Comparison of ENCODE assay signal across 31 cellular contexts in genomic region chr7:128359336-128359735, GRCh38. TPM values are rescaled to one million over a fixed set of nuclear protein-coding genes. Genes with fewer than 3 reads are reported as not detected.
DNase-seq lines count a peak whose midpoint lies in the region; ATAC-seq, FAIRE-seq and TF ChIP-seq lines count a peak whose summit lies in the region.
"Had no signal": no experiment of that assay in that cellular context is flagged by ENCODE, and none has a peak within 500 bp of the region (broad histone marks: within the 10 kb centered on the region; RNA-seq: fewer than 3 reads in every experiment).

No MANE protein-coding gene starts in this region.

- TF ChIP-seq POLR2A in H1 (IDR thresholded peaks at IDR 0.05; ENCODE audit: control extremely low read depth in 1 of 2, low read depth in 2 of 2, low read length in 2 of 2): no peak

- H3K23ac ChIP-seq in H1 (ENCODE audit: insufficient read length) (no peak overlapping the region), neuronal stem cell (ENCODE audit: low read depth, low read length, poor library complexity) (peak overlapping the region; percentile 25)

- peaks cover 8% of the 10 kb centered on the region; the same call in 1 of the 2 replicates for H3K23me2 ChIP-seq in H1 (ENCODE audit: low read depth, low read length)

- no peak overlapping the region for H2BK5ac ChIP-seq in H1 (ENCODE audit: low read depth, low read length)
- no peak overlapping the region for H2BK5ac ChIP-seq in neuronal stem cell (ENCODE audit: low read length)

- no peaks in the 10 kb centered on the region for H4K20me1 ChIP-seq in H1 (replicated peaks in 1 of 2; ENCODE audit: control insufficient read depth in 1 of 2, insufficient read depth in 2 of 2, low read length in 2 of 2)

- H2BK15ac ChIP-seq in H1 (ENCODE audit: low read length) (0 out of 2 replicates have a peak overlapping the region, but pooled peaks have one; percentile 46), neuronal stem cell (ENCODE audit: low read length) (peak overlapping the region; percentile 53)

- CTCF ChIA-PET in activated naive CD4-positive, alpha-beta T cell treated with anti-CD3 and anti-CD28 coated beads, Interleukin-2, amount 10 ng/mL, durations not matched to agents 7 days and 5 days (lab: Charles Lee): interaction anchor here (1.4 to 1.5 kb wide), 2 partner anchors 22 to 28 kb away, joined by 4 to 5 read pairs; no protein-coding TSS in a partner anchor
- CTCF ChIA-PET in H1 (lab: Charles Lee; ENCODE audit: partially characterized antibody): interaction anchor here (0.7 to 11.5 kb wide), 6 partner anchors 9 to 65 kb away, joined by 3 to 274 read pairs (median 6); no protein-coding TSS in a partner anchor

- no peak overlapping the region for H3K27ac Mint-ChIP-seq in activated naive CD4-positive, alpha-beta T cell treated with anti-CD3 and anti-CD28 coated beads, Interleukin-2, amount 50 U/mL, for 24 hours
- no peak overlapping the region for H3K27ac Mint-ChIP-seq in activated naive CD4-positive, alpha-beta T cell treated with anti-CD3 and anti-CD28 coated beads, Interleukin-2, amount 10 ng/mL, durations not matched to agents 7 days and 5 days
- H3K27ac Mint-ChIP-seq in endodermal cell: no peak overlapping the region
- H3K27ac Mint-ChIP-seq: CD8-positive, alpha-beta memory T cell had no signal

- H4K91ac ChIP-seq in H1 (replicated peaks; ENCODE audit: insufficient read length, low read length) (no peak overlapping the region), neuronal stem cell (ENCODE audit: low read depth, low read length, poor library complexity) (no peak overlapping the region)

- no peak overlapping the region for H2BK12ac ChIP-seq in H1 (ENCODE audit: low read depth, low read length)
- peak overlapping the region; percentile 53 for H2BK12ac ChIP-seq in neuronal stem cell (ENCODE audit: low read length)

- H3K4me1 ChIP-seq in H1 (replicated peaks in 1 of 4; ENCODE audit: control insufficient read depth in 3 of 4, insufficient read depth in 4 of 4, low read length in 3 of 4) (peaks cover 0 to 14% (median 7%) of the 10 kb centered on the region in 4 experiments; a peak in 5 of 7 replicates), neuronal stem cell (ENCODE audit: control insufficient read depth in 2 of 2, insufficient read depth in 1 of 2, low read depth in 1 of 2, low read length in 2 of 2) (peaks cover 8 to 16% of the 10 kb centered on the region in 2 donors), endodermal cell (ENCODE audit: control insufficient read depth, insufficient read depth, low read length) (no peaks in the 10 kb centered on the region)

- H3K79me1 ChIP-seq in H1 (ENCODE audit: low read depth, low read length) (no peaks in the 10 kb centered on the region), neuronal stem cell (ENCODE audit: low read depth, low read length) (peaks cover 1% of the 10 kb centered on the region)

- WGBS in H1 (ENCODE audit: extremely low coverage in 1 of 2, insufficient coverage in 1 of 2, insufficient read length in 1 of 2, insufficient replicate concordance in 2 of 2, low coverage in 1 of 2, low lambda C conversion rate in 2 of 2, missing lambda C conversion rate in 1 of 2), 2 experiments: 91% methylated on average over 12 of the region's 12 CpGs; no CpG with 5 or more reads in 1 of the 2 experiments
- no CpG with 5 or more reads among the region's 12 CpGs for WGBS in neuronal stem cell (ENCODE audit: extremely low coverage in 2 of 2, insufficient read length in 2 of 2, insufficient replicate concordance in 1 of 2), 2 donors
- WGBS in endodermal cell (ENCODE audit: insufficient coverage in 1 of 2, insufficient read length in 1 of 2), 2 experiments: 92 to 96% methylated on average over 6 to 12 of the region's 12 CpGs

- no peaks in the 10 kb centered on the region for H3K79me2 ChIP-seq in H1 (ENCODE audit: control insufficient read depth in 1 of 2, insufficient read depth in 2 of 2, low read length in 2 of 2)

- H3K4me3 ChIP-seq in H7 (ENCODE audit: insufficient read depth, low read depth, low read length) (no peak overlapping the region), H1 (ENCODE audit: extremely low read depth in 1 of 4, insufficient read depth in 2 of 4, low read depth in 3 of 4, low read length in 4 of 4) (no peak overlapping the region), neuronal stem cell (ENCODE audit: low read length in 2 of 2) (no peak overlapping the region), endodermal cell (ENCODE audit: low read length) (no peak overlapping the region)
- H3K4me3 ChIP-seq: MG63 had no signal

- no peak overlapping the region for H3K9ac ChIP-seq in H1 (replicated peaks in 1 of 4; ENCODE audit: extremely low read depth in 1 of 4, low read depth in 3 of 4, low read length in 3 of 4)
- no peak overlapping the region for H3K9ac ChIP-seq in neuronal stem cell (ENCODE audit: low read depth, low read length, poor library complexity)
- H3K9ac ChIP-seq in endodermal cell (ENCODE audit: extremely low read depth, low read length, poor library complexity, severe bottlenecking): no peak overlapping the region
- H3K9ac ChIP-seq: SK-N-SH had no signal

- TF ChIP-seq RAD21 in H1 (IDR thresholded peaks at IDR 0.05 in 1 of 2, conservative IDR thresholded peaks at IDR 0.05 in 1 of 2; ENCODE audit: low read depth in 2 of 2, low read length in 2 of 2): no peak

- H3K56ac ChIP-seq in H1 (replicated peaks; ENCODE audit: insufficient read length, low read depth, low read length): no peak overlapping the region

- no peak for TF ChIP-seq CTCF in H1 (IDR thresholded peaks at IDR 0.05; ENCODE audit: control extremely low read depth in 1 of 3, insufficient read depth in 1 of 3, low read depth in 1 of 3, low read length in 3 of 3)
- no peak for TF ChIP-seq CTCF in endodermal cell (conservative IDR thresholded peaks at IDR 0.05)

- no peaks in the 10 kb centered on the region for H3K36me3 ChIP-seq in H7 (replicated peaks; ENCODE audit: control insufficient read depth, insufficient read depth, low read length)
- peaks cover 0 to 9% (median 0%) of the 10 kb centered on the region in 4 experiments; a peak in 1 of 8 replicates for H3K36me3 ChIP-seq in H1 (ENCODE audit: control insufficient read depth in 2 of 4, insufficient read depth in 4 of 4, low read length in 3 of 4)
- H3K36me3 ChIP-seq in neuronal stem cell (replicated peaks in 1 of 2; ENCODE audit: control insufficient read depth in 2 of 2, insufficient read depth in 2 of 2, low read length in 2 of 2): no peaks in the 10 kb centered on the region
- H3K36me3 ChIP-seq in endodermal cell (ENCODE audit: control insufficient read depth, insufficient read depth, low read length): no peaks in the 10 kb centered on the region
- H3K36me3 ChIP-seq: MG63 had no signal

- no peak overlapping the region for H4K8ac ChIP-seq in H1 (ENCODE audit: extremely low read depth, insufficient read depth, low read length)
- H4K8ac ChIP-seq in neuronal stem cell (ENCODE audit: low read depth, low read length): no peak overlapping the region

- no peak overlapping the region for H4K5ac ChIP-seq in H1 (ENCODE audit: insufficient read length, low read depth, low read length)

- TF ChIP-seq EP300 in H1 (IDR thresholded peaks at IDR 0.05; ENCODE audit: borderline replicate concordance in 1 of 2, low read depth in 2 of 2, low read length in 2 of 2): no peak

- DNase-seq in activated naive CD4-positive, alpha-beta T cell treated with anti-CD3 and anti-CD28 coated beads, Interleukin-2, amount 10 ng/mL, durations not matched to agents 7 days and 5 days: no peak
- DNase-seq in H7 (peak; percentile 51), H1 (ENCODE audit: low read depth in 1 of 2, low spot score in 2 of 2) (no peak), neuronal stem cell (ENCODE audit: low spot score) (no peak), endodermal cell (no peak), retina (no peak)
- DNase-seq: 8988T; ACHN; CD8-positive, alpha-beta memory T cell; DMS 273 treated with DMSO at 0.1 percent for 48 hours; DMS79; EL; GDM1; IMR-90; KG1; MG63; NCI-H1105 treated with DMSO at 0.1 percent for 48 hours; NCI-H146; NCI-H1930; NCI-H2107; NCI-H446; NCI-H524 treated with DMSO at 0.1 percent for 48 hours; NCI-H774 had no signal

- no peak overlapping the region for H3K14ac ChIP-seq in H1 (ENCODE audit: insufficient read length)
- H3K14ac ChIP-seq in neuronal stem cell (ENCODE audit: low read length): peak overlapping the region; percentile 59

- FAIRE-seq in H1 (lab: Jason Lieb, UNC): no peak
- FAIRE-seq: GM12891, GM19239, HTR-8/SVneo, RCC 7860 had no signal

- no peak overlapping the region for H2BK20ac ChIP-seq in H1 (ENCODE audit: low read length)

- no peak overlapping the region for H2AK5ac ChIP-seq in H1 (ENCODE audit: low read depth, low read length)
- H2AK5ac ChIP-seq in neuronal stem cell (ENCODE audit: low read depth, low read length): peak overlapping the region; percentile 43

- H2BK120ac ChIP-seq in H1 (replicated peaks; ENCODE audit: low read depth, low read length): no peak overlapping the region
- H2BK120ac ChIP-seq in neuronal stem cell (ENCODE audit: low read depth, low read length): no peak overlapping the region

- peaks cover 14% of the 10 kb centered on the region for H3K27me3 Mint-ChIP-seq in activated naive CD4-positive, alpha-beta T cell treated with anti-CD3 and anti-CD28 coated beads, Interleukin-2, amount 50 U/mL, for 24 hours
- H3K27me3 Mint-ChIP-seq in activated naive CD4-positive, alpha-beta T cell treated with anti-CD3 and anti-CD28 coated beads, Interleukin-2, amount 10 ng/mL, durations not matched to agents 7 days and 5 days: peaks cover 92% of the 10 kb centered on the region
- H3K27me3 Mint-ChIP-seq in endodermal cell (ENCODE audit: insufficient read depth): peaks cover 94% of the 10 kb centered on the region

- H3K18ac ChIP-seq in H1 (ENCODE audit: extremely low read depth, low read length): no peak overlapping the region
- H3K18ac ChIP-seq in neuronal stem cell (ENCODE audit: low read length): peak overlapping the region; percentile 54

- H3K9me3 ChIP-seq in H1 (ENCODE audit: insufficient read depth in 2 of 2, low read depth in 1 of 2, low read length in 1 of 2): no peaks in the 10 kb centered on the region
- H3K9me3 ChIP-seq in neuronal stem cell (replicated peaks in 1 of 2; ENCODE audit: control insufficient read depth in 2 of 2, insufficient read depth in 1 of 2, low read depth in 1 of 2, low read length in 2 of 2): no peaks in the 10 kb centered on the region
- no peaks in the 10 kb centered on the region for H3K9me3 ChIP-seq in endodermal cell (ENCODE audit: control insufficient read depth, low read length)
- H3K9me3 ChIP-seq: MG63, SK-N-SH had no signal

- ATAC-seq in GM19023 (IDR thresholded peaks at IDR 0.05; ENCODE audit: unreplicated experiment): no peak

- POLR2A ChIA-PET in H1 (lab: Charles Lee; ENCODE audit: partially characterized antibody): interaction anchor here (1.9 kb wide), 1 partner anchor 16 kb away, joined by 7 read pairs; the partner anchor contains the start of gene RBM28

- no peaks in the 10 kb centered on the region for H3K36me3 Mint-ChIP-seq in activated naive CD4-positive, alpha-beta T cell treated with anti-CD3 and anti-CD28 coated beads, Interleukin-2, amount 50 U/mL, for 24 hours
- no peaks in the 10 kb centered on the region for H3K36me3 Mint-ChIP-seq in activated naive CD4-positive, alpha-beta T cell treated with anti-CD3 and anti-CD28 coated beads, Interleukin-2, amount 10 ng/mL, durations not matched to agents 7 days and 5 days
- no peaks in the 10 kb centered on the region for H3K36me3 Mint-ChIP-seq in endodermal cell (ENCODE audit: low read depth)
- H3K36me3 Mint-ChIP-seq: CD8-positive, alpha-beta memory T cell had no signal

- peak overlapping the region; percentile 44 for H3K4me3 Mint-ChIP-seq in activated naive CD4-positive, alpha-beta T cell treated with anti-CD3 and anti-CD28 coated beads, Interleukin-2, amount 50 U/mL, for 24 hours
- H3K4me3 Mint-ChIP-seq in activated naive CD4-positive, alpha-beta T cell treated with anti-CD3 and anti-CD28 coated beads, Interleukin-2, amount 10 ng/mL, durations not matched to agents 7 days and 5 days: no peak overlapping the region
- H3K4me3 Mint-ChIP-seq in endodermal cell: no peak overlapping the region

- no peak overlapping the region for H2AFZ ChIP-seq in H1 (ENCODE audit: low read length)
- H2AFZ ChIP-seq in neuronal stem cell (ENCODE audit: low read length): no peak overlapping the region

- H3K27ac ChIP-seq in H1 (ENCODE audit: low read depth, low read length): no peak overlapping the region
- no peak overlapping the region for H3K27ac ChIP-seq in neuronal stem cell (replicated peaks; ENCODE audit: low read length)
- H3K27ac ChIP-seq in endodermal cell (ENCODE audit: low read depth, low read length): no peak overlapping the region
- H3K27ac ChIP-seq: C4-2B had no signal

- H3K4ac ChIP-seq in H1 (replicated peaks; ENCODE audit: insufficient read length, low read depth, low read length) (no peak overlapping the region), neuronal stem cell (ENCODE audit: low read length) (no peak overlapping the region)

- H3K27me3 ChIP-seq in H7 (ENCODE audit: control insufficient read depth, insufficient read depth, low read length): peaks cover 72% of the 10 kb centered on the region
- peaks cover 26 to 68% (median 51%) of the 10 kb centered on the region in 4 experiments for H3K27me3 ChIP-seq in H1 (replicated peaks in 1 of 4; ENCODE audit: control insufficient read depth in 3 of 4, extremely low read depth in 1 of 4, insufficient read depth in 3 of 4, low read length in 3 of 4)
- peaks cover 5 to 86% (median 44%) of the 10 kb centered on the region in 3 experiments for H3K27me3 ChIP-seq in neuronal stem cell (ENCODE audit: control insufficient read depth in 3 of 3, insufficient read depth in 3 of 3, low read depth in 1 of 3, low read length in 3 of 3)
- peaks cover 91% of the 10 kb centered on the region for H3K27me3 ChIP-seq in endodermal cell (ENCODE audit: control insufficient read depth, insufficient read depth, low read length, poor library complexity, severe bottlenecking)

- no peaks in the 10 kb centered on the region for H3K9me3 Mint-ChIP-seq in activated naive CD4-positive, alpha-beta T cell treated with anti-CD3 and anti-CD28 coated beads, Interleukin-2, amount 50 U/mL, for 24 hours
- H3K9me3 Mint-ChIP-seq in activated naive CD4-positive, alpha-beta T cell treated with anti-CD3 and anti-CD28 coated beads, Interleukin-2, amount 10 ng/mL, durations not matched to agents 7 days and 5 days: no peaks in the 10 kb centered on the region
- H3K9me3 Mint-ChIP-seq in endodermal cell: no peaks in the 10 kb centered on the region
- H3K9me3 Mint-ChIP-seq: CD8-positive, alpha-beta memory T cell had no signal

- peaks cover 23% of the 10 kb centered on the region for H3K4me1 Mint-ChIP-seq in activated naive CD4-positive, alpha-beta T cell treated with anti-CD3 and anti-CD28 coated beads, Interleukin-2, amount 50 U/mL, for 24 hours
- H3K4me1 Mint-ChIP-seq in activated naive CD4-positive, alpha-beta T cell treated with anti-CD3 and anti-CD28 coated beads, Interleukin-2, amount 10 ng/mL, durations not matched to agents 7 days and 5 days: peaks cover 26% of the 10 kb centered on the region
- no peaks in the 10 kb centered on the region for H3K4me1 Mint-ChIP-seq in endodermal cell

- H3K4me2 ChIP-seq in H1 (ENCODE audit: insufficient read depth in 1 of 2, low read depth in 2 of 2, low read length in 2 of 2) (no peak overlapping the region; a peak in 1 of 4 replicates), neuronal stem cell (ENCODE audit: insufficient read depth, low read length, poor library complexity, severe bottlenecking) (no peak overlapping the region)
- H3K4me2 ChIP-seq: SK-N-SH had no signal

RNA-seq across cellular contexts. Expression of gene PRRT4, which starts 2.2 kb away (rescaled TPM):
- 0.14 and 0.67 TPM in 2 replicates for total RNA-seq in H7 (2014; rRNA removed; shearing (Covaris generic))
- total RNA-seq in H1 (2021; fragmentation: NEBNext Ultra II Directional; extraction: Animal tissue kit (Norgen Biotek cat#: 25700)): 0.34 and 0.69 TPM in 2 replicates
- polyA plus RNA-seq in H1 (2011; rRNA removed): 1.0 and 2.4 TPM in 2 replicates
- polyA plus RNA-seq in H1 (2011; cell fraction: cytosol; rRNA removed): 0.85 TPM
- 2.1 TPM for polyA plus RNA-seq in H1 (2011; cell fraction: nucleus; rRNA removed)
- 0.40 to 1.2 TPM (median 0.82 TPM) in 4 replicates for polyA plus RNA-seq in H1 (2012, experiment 1 of 2)
- 0.54 TPM for polyA plus RNA-seq in H1 (2012, experiment 2 of 2)
- 1.1 TPM for polyA plus RNA-seq in H1 (2013, experiment 1 of 2)
- 1.2 TPM for polyA plus RNA-seq in H1 (2013, experiment 2 of 2)
- polyA minus RNA-seq in H1 (2011; rRNA and poly(A)+ RNA removed): 0.47 TPM in 1 of 2 replicates, not detected in the other
- 1.2 TPM for polyA minus RNA-seq in H1 (2011; cell fraction: cytosol; rRNA and poly(A)+ RNA removed)
- 2.0 TPM for polyA minus RNA-seq in H1 (2011; cell fraction: nucleus; rRNA and poly(A)+ RNA removed)
- polyA plus RNA-seq in neuronal stem cell (2013, experiment 1 of 2): 1.2 TPM
- polyA plus RNA-seq in neuronal stem cell (2013, experiment 2 of 2): 1.4 TPM
- under 1 TPM in 1 of 2 donors, not detected in 1; 0.18 TPM for total RNA-seq in endodermal cell
- 0.93 TPM for polyA plus RNA-seq in endodermal cell (2013, experiment 1 of 2)
- 0.79 TPM for polyA plus RNA-seq in endodermal cell (2013, experiment 2 of 2)
- total RNA-seq: IMR-90 had no signal
- polyA plus RNA-seq: IMR-90 had no signal

RNA-seq across cellular contexts. Expression of gene RBM28, which starts 15.6 kb away (rescaled TPM):
- 24.2 and 29.4 TPM in 2 replicates for total RNA-seq in H7 (2014; rRNA removed; shearing (Covaris generic))
- total RNA-seq in H1 (2021; fragmentation: NEBNext Ultra II Directional; extraction: Animal tissue kit (Norgen Biotek cat#: 25700)): 65.3 and 68.0 TPM in 2 replicates
- 9.6 and 12.8 TPM in 2 replicates for polyA plus RNA-seq in H1 (2011; rRNA removed)
- polyA plus RNA-seq in H1 (2011; cell fraction: cytosol; rRNA removed): 22.5 TPM
- polyA plus RNA-seq in H1 (2011; cell fraction: nucleus; rRNA removed): 29.4 TPM
- polyA plus RNA-seq in H1 (2012, experiment 1 of 2): 42.6 to 66.7 TPM (median 46.6 TPM) in 4 replicates
- polyA plus RNA-seq in H1 (2012, experiment 2 of 2): 5.3 TPM
- polyA plus RNA-seq in H1 (2013, experiment 1 of 2): 33.8 TPM
- polyA plus RNA-seq in H1 (2013, experiment 2 of 2): 32.7 TPM
- 15.3 and 17.3 TPM in 2 replicates for polyA minus RNA-seq in H1 (2011; rRNA and poly(A)+ RNA removed)
- 27.2 TPM for polyA minus RNA-seq in H1 (2011; cell fraction: cytosol; rRNA and poly(A)+ RNA removed)
- polyA minus RNA-seq in H1 (2011; cell fraction: nucleus; rRNA and poly(A)+ RNA removed): 21.5 TPM
- 28.9 TPM for polyA plus RNA-seq in neuronal stem cell (2013, experiment 1 of 2)
- 28.7 TPM for polyA plus RNA-seq in neuronal stem cell (2013, experiment 2 of 2)
- total RNA-seq in endodermal cell: 10 to 100 TPM; 60.1 to 60.9 TPM
- polyA plus RNA-seq in endodermal cell (2013, experiment 1 of 2): 45.1 TPM
- polyA plus RNA-seq in endodermal cell (2013, experiment 2 of 2): 37.1 TPM

RNA-seq across cellular contexts. Expression of gene IMPDH1, which starts 50.4 kb away (rescaled TPM):
- 27.2 and 45.7 TPM in 2 replicates for total RNA-seq in H7 (2014; rRNA removed; shearing (Covaris generic))
- total RNA-seq in H1 (2021; fragmentation: NEBNext Ultra II Directional; extraction: Animal tissue kit (Norgen Biotek cat#: 25700)): 44.0 and 45.8 TPM in 2 replicates
- 45.8 and 65.7 TPM in 2 replicates for polyA plus RNA-seq in H1 (2011; rRNA removed)
- 43.6 TPM for polyA plus RNA-seq in H1 (2011; cell fraction: cytosol; rRNA removed)
- polyA plus RNA-seq in H1 (2011; cell fraction: nucleus; rRNA removed): 114 TPM
- polyA plus RNA-seq in H1 (2012, experiment 1 of 2): 25.6 to 53.4 TPM (median 41.9 TPM) in 4 replicates
- polyA plus RNA-seq in H1 (2012, experiment 2 of 2): 34.0 TPM
- 24.3 TPM for polyA plus RNA-seq in H1 (2013, experiment 1 of 2)
- 24.7 TPM for polyA plus RNA-seq in H1 (2013, experiment 2 of 2)
- polyA minus RNA-seq in H1 (2011; rRNA and poly(A)+ RNA removed): 45.8 and 49.4 TPM in 2 replicates
- 24.7 TPM for polyA minus RNA-seq in H1 (2011; cell fraction: cytosol; rRNA and poly(A)+ RNA removed)
- 44.8 TPM for polyA minus RNA-seq in H1 (2011; cell fraction: nucleus; rRNA and poly(A)+ RNA removed)
- 39.6 TPM for polyA plus RNA-seq in neuronal stem cell (2013, experiment 1 of 2)
- polyA plus RNA-seq in neuronal stem cell (2013, experiment 2 of 2): 38.1 TPM
- total RNA-seq in endodermal cell: 10 to 100 TPM; 13.4 to 16.5 TPM
- 29.3 TPM for polyA plus RNA-seq in endodermal cell (2013, experiment 1 of 2)
- 25.0 TPM for polyA plus RNA-seq in endodermal cell (2013, experiment 2 of 2)
